Comparison of ENCODE assay signal across 27 cellular contexts in the genomic region with DNA sequence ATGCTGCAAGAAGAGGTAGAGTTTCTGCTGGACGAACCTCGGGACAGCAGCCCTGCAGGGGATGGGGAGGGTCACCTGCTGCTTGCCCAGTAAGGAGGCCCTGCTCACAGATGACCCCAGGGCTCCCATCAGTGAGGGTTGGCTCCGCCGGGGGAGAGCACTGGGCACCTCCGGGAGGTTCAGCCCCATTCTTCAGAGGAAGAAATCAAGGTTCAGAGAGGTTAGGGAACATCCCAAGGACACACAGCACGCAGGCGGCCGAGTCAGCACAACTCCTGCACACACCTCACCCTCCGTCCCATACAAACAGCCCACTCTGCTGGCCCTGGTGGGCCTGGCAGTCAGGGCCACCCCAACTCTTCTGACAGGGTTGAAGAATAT. TPM values are rescaled to one million over a fixed set of nuclear protein-coding genes. Genes with fewer than 3 reads are reported as not detected.
A peak's percentile ranks its signal among the peaks of the same experiment; 100 is the strongest.
DNase-seq lines count a peak whose midpoint lies in the region; ATAC-seq, FAIRE-seq and TF ChIP-seq lines count a peak whose summit lies in the region.
"Had no signal": no experiment of that assay in that cellular context is flagged by ENCODE, and none has a peak within 500 bp of the region (broad histone marks: within the 10 kb centered on the region; RNA-seq: fewer than 3 reads in every experiment).

No MANE protein-coding gene starts in this region.

- H3K36me3 Mint-ChIP-seq in CD8-positive, alpha-beta memory T cell: peaks cover 0 to 78% (median 0%) of the 10 kb centered on the region in 3 donors

- FAIRE-seq in kidney (lab: Jason Lieb, UNC) (no peak), frontal cortex (lab: Jason Lieb, UNC) (no peak)
- FAIRE-seq: small intestine had no signal

- peak overlapping the region; percentile 11 for H3K27ac ChIP-seq in AG04450 (ENCODE audit: low read depth, low read length)
- H3K27ac ChIP-seq in kidney (ENCODE audit: low read depth in 2 of 2, low read length in 2 of 2): no peak overlapping the region
- H3K27ac ChIP-seq in CD8-positive, alpha-beta memory T cell (ENCODE audit: low read depth, low read length): no peak overlapping the region
- H3K27ac ChIP-seq: HL-60, prostate gland, RWPE1, tibial nerve had no signal

- intact Hi-C loops in kidney (cut with DNase I): no loop called here

- no peaks in the 10 kb centered on the region for H3K4me1 ChIP-seq in kidney (ENCODE audit: control insufficient read depth in 1 of 2, insufficient read depth in 1 of 2, low read depth in 1 of 2, low read length in 2 of 2)
- no peaks in the 10 kb centered on the region for H3K4me1 ChIP-seq in CD8-positive, alpha-beta memory T cell (ENCODE audit: insufficient read depth, low read length)
- H3K4me1 ChIP-seq: prostate gland, tibial nerve had no signal

- H3K9ac ChIP-seq in kidney (ENCODE audit: low read length in 2 of 2): no peak overlapping the region
- H3K9ac ChIP-seq: SK-N-SH had no signal

- no peaks in the 10 kb centered on the region for H3K27me3 Mint-ChIP-seq in CD8-positive, alpha-beta memory T cell
- H3K27me3 Mint-ChIP-seq: activated CD4-positive, alpha-beta memory T cell treated with anti-CD3 and anti-CD28 coated beads, Interleukin-2, amount 10 ng/mL, durations not matched to agents 7 days and 5 days; stimulated activated naive CD8-positive, alpha-beta T cell treated with anti-CD3 and anti-CD28 coated beads, Interleukin-15, Interleukin-2, amounts not matched to agents 100 ng/mL and 50 ng/mL, for 24 hours had no signal

- H3K4me3 ChIP-seq in AG04450 (ENCODE audit: low read depth, low read length): no peak overlapping the region
- no peak overlapping the region for H3K4me3 ChIP-seq in H7 (ENCODE audit: insufficient read depth, low read depth, low read length)
- no peak overlapping the region for H3K4me3 ChIP-seq in kidney (ENCODE audit: low read length in 2 of 2)
- no peak overlapping the region for H3K4me3 ChIP-seq in CD8-positive, alpha-beta memory T cell (ENCODE audit: low read length)
- H3K4me3 ChIP-seq: MG63, prostate gland, tibial nerve had no signal

- peaks cover 0 to 11% (median 5%) of the 10 kb centered on the region in 3 donors for H3K4me1 Mint-ChIP-seq in CD8-positive, alpha-beta memory T cell
- H3K4me1 Mint-ChIP-seq: mesothelial cell of epicardium had no signal

- H3K4me3 Mint-ChIP-seq in CD8-positive, alpha-beta memory T cell: no peak overlapping the region
- H3K4me3 Mint-ChIP-seq: activated CD4-positive, alpha-beta memory T cell treated with anti-CD3 and anti-CD28 coated beads, Interleukin-2, amount 10 ng/mL, durations not matched to agents 7 days and 5 days; activated T-cell treated with anti-CD3 and anti-CD28 coated beads, Interleukin-2, amount 50 U/mL, for 72 hours; mesothelial cell of epicardium; stimulated activated naive CD8-positive, alpha-beta T cell treated with anti-CD3 and anti-CD28 coated beads, Interleukin-15, Interleukin-2, amounts not matched to agents 100 ng/mL and 50 ng/mL, for 24 hours had no signal

- H3K36me3 ChIP-seq in H7 (replicated peaks; ENCODE audit: control insufficient read depth, insufficient read depth, low read length) (peaks cover 8% of the 10 kb centered on the region), kidney (ENCODE audit: control insufficient read depth in 1 of 2, insufficient read depth in 2 of 2, low read length in 2 of 2) (no peaks in the 10 kb centered on the region)
- no peaks in the 10 kb centered on the region for H3K36me3 ChIP-seq in CD8-positive, alpha-beta memory T cell (ENCODE audit: insufficient read depth, low read length)
- H3K36me3 ChIP-seq: prostate gland had no signal

- CTCF ChIA-PET in AG04450 (lab: Charles Lee): no interaction called here
- CTCF ChIA-PET in CD8-positive, alpha-beta memory T cell (lab: Charles Lee): no interaction called here

- TF ChIP-seq CTCF in AG04450 (IDR thresholded peaks at IDR 0.05; ENCODE audit: low read depth, low read length) (no peak), kidney (IDR thresholded peaks at IDR 0.05; ENCODE audit: borderline replicate concordance, extremely low read depth, insufficient read depth) (no peak)

- DNase-seq in AG04450 (ENCODE audit: low read depth, low spot score) (no peak), H7 (peak; percentile 41), kidney (peak; percentile 27), frontal cortex (ENCODE audit: low spot score in 2 of 2) (no peak)
- no peak for DNase-seq in CD8-positive, alpha-beta memory T cell
- DNase-seq: activated CD4-positive, alpha-beta memory T cell treated with anti-CD3 and anti-CD28 coated beads, Interleukin-2, amount 10 ng/mL, durations not matched to agents 7 days and 5 days; activated naive CD4-positive, alpha-beta T cell treated with anti-CD3 and anti-CD28 coated beads, Interleukin-2, amount 50 U/mL, for 16 hours; effector CD4-positive, alpha-beta T cell; NCI-H1436 treated with DMSO at 0.1 percent for 48 hours; NCI-H524 treated with DMSO at 0.1 percent for 48 hours; stimulated activated CD4-positive, alpha-beta T cell treated with anti-CD3 and anti-CD28 coated beads, Interleukin-2, amount 100 ng/mL, for 48 hours had no signal

- H3K9me3 ChIP-seq in AG04450 (ENCODE audit: control insufficient read depth, insufficient read depth, low read length) (no peaks in the 10 kb centered on the region), kidney (ENCODE audit: control insufficient read depth in 1 of 2, low read length in 2 of 2) (no peaks in the 10 kb centered on the region)
- H3K9me3 ChIP-seq in CD8-positive, alpha-beta memory T cell (ENCODE audit: low read length): no peaks in the 10 kb centered on the region
- H3K9me3 ChIP-seq: MG63, prostate gland, SK-N-SH, tibial nerve had no signal

- no peaks in the 10 kb centered on the region for H3K9me3 Mint-ChIP-seq in CD8-positive, alpha-beta memory T cell
- H3K9me3 Mint-ChIP-seq: activated CD4-positive, alpha-beta memory T cell treated with anti-CD3 and anti-CD28 coated beads, Interleukin-2, amount 10 ng/mL, durations not matched to agents 7 days and 5 days; activated T-cell treated with anti-CD3 and anti-CD28 coated beads, Interleukin-2, amount 50 U/mL, for 72 hours; mesothelial cell of epicardium; stimulated activated naive CD8-positive, alpha-beta T cell treated with anti-CD3 and anti-CD28 coated beads, Interleukin-15, Interleukin-2, amounts not matched to agents 100 ng/mL and 50 ng/mL, for 24 hours had no signal

- H3K27ac Mint-ChIP-seq in CD8-positive, alpha-beta memory T cell: peak overlapping the region in 2 of 8 donors; percentile 32 to 47
- H3K27ac Mint-ChIP-seq: activated CD4-positive, alpha-beta memory T cell treated with anti-CD3 and anti-CD28 coated beads, Interleukin-2, amount 10 ng/mL, durations not matched to agents 7 days and 5 days; activated T-cell treated with anti-CD3 and anti-CD28 coated beads, Interleukin-2, amount 50 U/mL, for 72 hours; mesothelial cell of epicardium; stimulated activated naive CD8-positive, alpha-beta T cell treated with anti-CD3 and anti-CD28 coated beads, Interleukin-15, Interleukin-2, amounts not matched to agents 100 ng/mL and 50 ng/mL, for 24 hours had no signal

- POLR2A ChIA-PET in AG04450 (lab: Yijun Ruan, JAX): no interaction called here
- POLR2A ChIA-PET in CD8-positive, alpha-beta memory T cell (lab: Charles Lee): no interaction called here

- H3K27me3 ChIP-seq in AG04450 (ENCODE audit: control insufficient read depth, insufficient read depth, low read length) (no peaks in the 10 kb centered on the region), H7 (ENCODE audit: control insufficient read depth, insufficient read depth, low read length) (no peaks in the 10 kb centered on the region)
- H3K27me3 ChIP-seq in CD8-positive, alpha-beta memory T cell (ENCODE audit: insufficient read depth, low read length, poor library complexity, severe bottlenecking): no peaks in the 10 kb centered on the region
- H3K27me3 ChIP-seq: MG63, tibial nerve had no signal

- ATAC-seq in HG03045 (IDR thresholded peaks at IDR 0.05; ENCODE audit: unreplicated experiment): no peak

RNA-seq across cellular contexts. Expression of a gene that starts 11.7 kb away (rescaled TPM):
- polyA plus RNA-seq in AG04450 (2011; rRNA removed) (3.8 and 4.2 TPM in 2 replicates), kidney (ENCODE audit: insufficient read depth, low read depth, low replicate concordance) (6.4 TPM)
- 1.1 and 1.2 TPM in 2 replicates for polyA minus RNA-seq in AG04450 (2011; rRNA and poly(A)+ RNA removed)
- total RNA-seq in H7 (2014; rRNA removed; shearing (Covaris generic)): 7.3 and 7.4 TPM in 2 replicates
- total RNA-seq in kidney (4.5 TPM), frontal cortex (5.7 TPM)
- total RNA-seq in CD8-positive, alpha-beta memory T cell: under 1 TPM; 0.84 to 0.85 TPM
- 0.59 TPM for polyA plus RNA-seq in CD8-positive, alpha-beta memory T cell

RNA-seq across cellular contexts. Expression of a gene that starts 24.8 kb away (rescaled TPM):
- polyA plus RNA-seq in AG04450 (2011; rRNA removed): 29.5 and 29.6 TPM in 2 replicates
- 24.9 and 31.6 TPM in 2 replicates for polyA minus RNA-seq in AG04450 (2011; rRNA and poly(A)+ RNA removed)
- total RNA-seq in H7 (2014; rRNA removed; shearing (Covaris generic)): 68.8 and 69.7 TPM in 2 replicates
- total RNA-seq in kidney: 41.1 TPM
- polyA plus RNA-seq in kidney (ENCODE audit: insufficient read depth, low read depth, low replicate concordance): 21.6 TPM
- total RNA-seq in CD8-positive, alpha-beta memory T cell: 100 to 1,000 TPM; 111 to 113 TPM
- 43.2 TPM for polyA plus RNA-seq in CD8-positive, alpha-beta memory T cell
- total RNA-seq in frontal cortex: 9.0 TPM

RNA-seq across cellular contexts. Expression of a gene that starts 25.4 kb away (rescaled TPM):
- 76.7 and 101 TPM in 2 replicates for polyA plus RNA-seq in AG04450 (2011; rRNA removed)
- polyA minus RNA-seq in AG04450 (2011; rRNA and poly(A)+ RNA removed): 6.7 and 7.3 TPM in 2 replicates
- total RNA-seq in H7 (2014; rRNA removed; shearing (Covaris generic)): 268 and 277 TPM in 2 replicates
- total RNA-seq in kidney: 160 TPM
- 354 TPM for polyA plus RNA-seq in kidney (ENCODE audit: insufficient read depth, low read depth, low replicate concordance)
- 100 to 1,000 TPM; 303 to 318 TPM for total RNA-seq in CD8-positive, alpha-beta memory T cell
- polyA plus RNA-seq in CD8-positive, alpha-beta memory T cell: 179 TPM
- total RNA-seq in frontal cortex: 92.9 TPM

RNA-seq across cellular contexts. Expression of a gene that starts 27.6 kb away (rescaled TPM):
- not detected in 2 replicates for polyA plus RNA-seq in AG04450 (2011; rRNA removed)
- not detected in 2 replicates for polyA minus RNA-seq in AG04450 (2011; rRNA and poly(A)+ RNA removed)
- 0.69 and 1.3 TPM in 2 replicates for total RNA-seq in H7 (2014; rRNA removed; shearing (Covaris generic))
- total RNA-seq in kidney: not detected
- not detected for polyA plus RNA-seq in kidney (ENCODE audit: insufficient read depth, low read depth, low replicate concordance)
- not detected for total RNA-seq in CD8-positive, alpha-beta memory T cell
- polyA plus RNA-seq in CD8-positive, alpha-beta memory T cell: 0.05 TPM
- total RNA-seq in frontal cortex: not detected
- total RNA-seq: activated CD4-positive, alpha-beta memory T cell treated with anti-CD3 and anti-CD28 coated beads, Interleukin-2, amount 10 ng/mL, durations not matched to agents 7 days and 5 days; activated T-cell treated with anti-CD3 and anti-CD28 coated beads, Interleukin-2, amount 50 U/mL, for 72 hours; esophagus mucosa; IMR-90; T-helper 2 cell treated with Interferon-gamma antibody and Interleukin-4, amounts not matched to agents 100 ng/mL and 5 ng/mL, for 36 hours; tibial nerve had no signal
- polyA plus RNA-seq: IMR-90, SK-N-SH, small intestine had no signal

RNA-seq across cellular contexts. Expression of a gene that starts 41.6 kb away (rescaled TPM):
- polyA plus RNA-seq in AG04450 (2011; rRNA removed): not detected in 2 replicates
- not detected in 2 replicates for polyA minus RNA-seq in AG04450 (2011; rRNA and poly(A)+ RNA removed)
- total RNA-seq in H7 (2014; rRNA removed; shearing (Covaris generic)): not detected in 2 replicates
- total RNA-seq in kidney: not detected
- not detected for polyA plus RNA-seq in kidney (ENCODE audit: insufficient read depth, low read depth, low replicate concordance)
- total RNA-seq in CD8-positive, alpha-beta memory T cell: not detected
- polyA plus RNA-seq in CD8-positive, alpha-beta memory T cell: not detected
- not detected for total RNA-seq in frontal cortex
- total RNA-seq: activated CD4-positive, alpha-beta memory T cell treated with anti-CD3 and anti-CD28 coated beads, Interleukin-2, amount 10 ng/mL, durations not matched to agents 7 days and 5 days; activated T-cell treated with anti-CD3 and anti-CD28 coated beads, Interleukin-2, amount 50 U/mL, for 72 hours; cerebellum; esophagus mucosa; IMR-90; mesothelial cell of epicardium; T-helper 2 cell treated with Interferon-gamma antibody and Interleukin-4, amounts not matched to agents 100 ng/mL and 5 ng/mL, for 36 hours; tibial nerve had no signal
- polyA plus RNA-seq: IMR-90, neural cell, SK-N-SH had no signal

Comparison
In these comparisons a context has a peak if more than half of its experiments do, and no peak if none do; other contexts are left out.
1. DNase-seq: peak in H7 (single experiment) and kidney (single experiment); none in AG04450 (single experiment), CD8-positive, alpha-beta memory T cell (0 of 5) and frontal cortex (0 of 2).